Comparison of ENCODE assay signal across 8 cellular contexts in the genomic region with DNA sequence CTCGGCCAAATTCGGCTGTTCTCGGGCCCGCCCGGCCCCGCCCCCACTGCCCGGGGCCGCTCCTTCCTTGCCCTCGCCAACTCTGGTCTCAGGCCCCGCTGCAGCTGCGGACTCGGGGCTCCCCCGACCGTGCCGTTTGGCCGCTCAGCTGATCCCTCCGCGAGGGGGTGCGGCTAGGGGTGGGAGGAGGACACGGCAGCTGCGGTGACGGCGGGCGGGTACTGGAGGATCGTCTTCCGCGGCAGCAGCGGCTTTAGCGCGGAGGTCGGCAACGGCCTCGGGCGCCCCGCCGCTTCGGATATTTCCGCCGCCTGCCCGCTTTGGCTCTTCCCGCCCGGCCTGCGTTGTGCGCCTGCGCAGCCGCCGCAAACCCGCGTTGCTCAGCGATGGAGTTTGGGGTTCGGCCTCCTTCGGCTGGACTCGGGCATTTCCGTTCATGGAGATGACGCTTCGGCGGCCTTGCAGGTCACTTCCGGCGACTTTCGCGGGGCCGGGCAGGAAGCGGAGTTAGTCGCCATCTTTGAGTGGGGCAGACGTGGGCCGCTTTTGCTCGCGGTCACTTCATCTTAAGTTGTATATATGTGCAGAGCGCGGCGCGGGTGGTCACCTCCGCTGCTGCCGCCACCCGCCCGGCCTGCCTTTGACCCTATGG. TPM values are rescaled to one million over a fixed set of nuclear protein-coding genes. Genes with fewer than 3 reads are reported as not detected.
DNase-seq lines count a peak whose midpoint lies in the region; ATAC-seq and TF ChIP-seq lines count a peak whose summit lies in the region.

No MANE protein-coding gene starts in this region.

- no peak for TF ChIP-seq CTCF in GM20000 (IDR thresholded peaks at IDR 0.05; ENCODE audit: extremely low read depth, missing control alignments)
- TF ChIP-seq CTCF in epithelial cell of proximal tubule (conservative IDR thresholded peaks at IDR 0.05; ENCODE audit: low read depth, low read length): no peak

- H3K27ac Mint-ChIP-seq in stimulated activated effector memory CD8-positive, alpha-beta T cell treated with anti-CD3 and anti-CD28 coated beads, Interleukin-12 subunit alpha, Interleukin-12 subunit beta, amount 100 ng/mL, for 72 hours: peak overlapping the region; percentile 100

- peaks cover 64% of the 10 kb centered on the region for H3K36me3 Mint-ChIP-seq in stimulated activated effector memory CD8-positive, alpha-beta T cell treated with anti-CD3 and anti-CD28 coated beads, Interleukin-12 subunit alpha, Interleukin-12 subunit beta, amount 100 ng/mL, for 72 hours

- peaks cover 20% of the 10 kb centered on the region for H3K36me3 ChIP-seq in BLaER1

- H3K27me3 ChIP-seq in BLaER1: no peaks in the 10 kb centered on the region

- H3K4me2 ChIP-seq in BLaER1: peak overlapping the region; percentile 89

- H3K4me1 Mint-ChIP-seq in stimulated activated effector memory CD8-positive, alpha-beta T cell treated with anti-CD3 and anti-CD28 coated beads, Interleukin-12 subunit alpha, Interleukin-12 subunit beta, amount 100 ng/mL, for 72 hours: peaks cover 86% of the 10 kb centered on the region

- peak overlapping the region; percentile 98 for H3K4me3 Mint-ChIP-seq in stimulated activated effector memory CD8-positive, alpha-beta T cell treated with anti-CD3 and anti-CD28 coated beads, Interleukin-12 subunit alpha, Interleukin-12 subunit beta, amount 100 ng/mL, for 72 hours

- H3K9me3 Mint-ChIP-seq in stimulated activated effector memory CD8-positive, alpha-beta T cell treated with anti-CD3 and anti-CD28 coated beads, Interleukin-12 subunit alpha, Interleukin-12 subunit beta, amount 100 ng/mL, for 72 hours: no peaks in the 10 kb centered on the region

- peaks cover 26% of the 10 kb centered on the region for H4K20me1 ChIP-seq in BLaER1

- peak overlapping the region; percentile 99 for H3K27ac ChIP-seq in BLaER1

- peak overlapping the region; percentile 97 for H3K9ac ChIP-seq in BLaER1

- H3K4me1 ChIP-seq in BLaER1: peaks cover 75% of the 10 kb centered on the region

- H3K9me3 ChIP-seq in BLaER1: no peaks in the 10 kb centered on the region

- ATAC-seq in stimulated activated effector memory CD8-positive, alpha-beta T cell treated with anti-CD3 and anti-CD28 coated beads, Interleukin-12 subunit alpha, Interleukin-12 subunit beta, amount 100 ng/mL, for 72 hours: peak; percentile 79

- DNase-seq in GM20000 (ENCODE audit: low spot score) (peak; percentile 97), HT1080 (ENCODE audit: low read depth) (peak; percentile 97), epithelial cell of proximal tubule (ENCODE audit: low read depth) (peak; percentile 74), myocyte (ENCODE audit: low read depth) (peak; percentile 98), cerebellar nuclear complex (lab: John Stamatoyannopoulos, UW) (no peak)
- peak; percentile 94 to 100 (median 98) for DNase-seq in activated CD8-positive, alpha-beta memory T cell treated with anti-CD3 and anti-CD28 coated beads for 48 hours (ENCODE audit: low read depth in 2 of 3, low spot score in 2 of 3)
- DNase-seq in stimulated activated effector memory CD8-positive, alpha-beta T cell treated with anti-CD3 and anti-CD28 coated beads, Interleukin-12 subunit alpha, Interleukin-12 subunit beta, amount 100 ng/mL, for 72 hours (ENCODE audit: low spot score in 2 of 2): peak; percentile 100

- H3K4me3 ChIP-seq in BLaER1 (peak overlapping the region; percentile 95), epithelial cell of proximal tubule (ENCODE audit: low read depth, low read length) (peak overlapping the region; percentile 75)

RNA-seq across cellular contexts. Expression of a gene that starts 0.3 kb away (rescaled TPM):
- total RNA-seq in HT1080 (2014; rRNA removed; shearing (Covaris generic)): 229 and 237 TPM in 2 replicates
- 124 and 159 TPM in 2 replicates for polyA plus RNA-seq in HT1080 (2015; cell fraction: cytosol; rRNA removed)
- 83.2 and 89.2 TPM in 2 replicates for polyA plus RNA-seq in HT1080 (2015; cell fraction: nucleus; rRNA removed)
- total RNA-seq in epithelial cell of proximal tubule (37.4 and 49.9 TPM in 2 replicates), myocyte (76.1 and 92.4 TPM in 2 replicates)
- 130 TPM for polyA plus RNA-seq in myocyte (2012)

RNA-seq across cellular contexts. Expression of a gene that starts 3.8 kb away (rescaled TPM):
- 98.7 and 107 TPM in 2 replicates for total RNA-seq in HT1080 (2014; rRNA removed; shearing (Covaris generic))
- polyA plus RNA-seq in HT1080 (2015; cell fraction: cytosol; rRNA removed): 161 and 180 TPM in 2 replicates
- polyA plus RNA-seq in HT1080 (2015; cell fraction: nucleus; rRNA removed): 97.8 and 98.2 TPM in 2 replicates
- 70.1 and 137 TPM in 2 replicates for total RNA-seq in epithelial cell of proximal tubule
- 120 and 132 TPM in 2 replicates for total RNA-seq in myocyte
- 260 TPM for polyA plus RNA-seq in myocyte (2012)

RNA-seq across cellular contexts. Expression of a gene that starts 14.4 kb away (rescaled TPM):
- total RNA-seq in HT1080 (2014; rRNA removed; shearing (Covaris generic)): 13.5 and 15.5 TPM in 2 replicates
- 9.5 and 11.5 TPM in 2 replicates for polyA plus RNA-seq in HT1080 (2015; cell fraction: cytosol; rRNA removed)
- 95.0 and 106 TPM in 2 replicates for polyA plus RNA-seq in HT1080 (2015; cell fraction: nucleus; rRNA removed)
- total RNA-seq in epithelial cell of proximal tubule (8.0 and 12.7 TPM in 2 replicates), myocyte (20.4 and 22.3 TPM in 2 replicates)
- polyA plus RNA-seq in myocyte (2012): 24.7 TPM

RNA-seq across cellular contexts. Expression of a gene that starts 14.9 kb away (rescaled TPM):
- total RNA-seq in HT1080 (2014; rRNA removed; shearing (Covaris generic)): 1,553 and 2,010 TPM in 2 replicates
- 460 and 462 TPM in 2 replicates for polyA plus RNA-seq in HT1080 (2015; cell fraction: cytosol; rRNA removed)
- polyA plus RNA-seq in HT1080 (2015; cell fraction: nucleus; rRNA removed): 815 and 834 TPM in 2 replicates
- total RNA-seq in epithelial cell of proximal tubule: 454 and 661 TPM in 2 replicates
- 238 and 268 TPM in 2 replicates for total RNA-seq in myocyte
- 331 TPM for polyA plus RNA-seq in myocyte (2012)

RNA-seq across cellular contexts. Expression of a gene that starts 39.1 kb away (rescaled TPM):
- total RNA-seq in HT1080 (2014; rRNA removed; shearing (Covaris generic)): 9.2 and 12.5 TPM in 2 replicates
- 9.9 and 12.4 TPM in 2 replicates for polyA plus RNA-seq in HT1080 (2015; cell fraction: cytosol; rRNA removed)
- polyA plus RNA-seq in HT1080 (2015; cell fraction: nucleus; rRNA removed): 16.1 and 21.8 TPM in 2 replicates
- total RNA-seq in epithelial cell of proximal tubule: 18.2 and 23.7 TPM in 2 replicates
- total RNA-seq in myocyte: 7.2 and 10.9 TPM in 2 replicates
- 14.1 TPM for polyA plus RNA-seq in myocyte (2012)

Comparison
In these comparisons a context has a peak if more than half of its experiments do, and no peak if none do; other contexts are left out.
1. DNase-seq: peak in GM20000 (single experiment), HT1080 (single experiment), activated CD8-positive, alpha-beta memory T cell treated with anti-CD3 and anti-CD28 coated beads for 48 hours (3 of 3), epithelial cell of proximal tubule (single experiment), myocyte (single experiment) and stimulated activated effector memory CD8-positive, alpha-beta T cell treated with anti-CD3 and anti-CD28 coated beads, Interleukin-12 subunit alpha, Interleukin-12 subunit beta, amount 100 ng/mL, for 72 hours (2 of 2); none in cerebellar nuclear complex (0 of 2).